In genomic region chr2:73984922-73985317, GRCh38 we compare ENCODE assay signal across 8 cellular contexts. TPM values are rescaled to one million over a fixed set of nuclear protein-coding genes. Genes with fewer than 3 reads are reported as not detected.
A peak's percentile ranks its signal among the peaks of the same experiment; 100 is the strongest.
DNase-seq lines count a peak whose midpoint lies in the region; ATAC-seq, FAIRE-seq and TF ChIP-seq lines count a peak whose summit lies in the region.

No MANE protein-coding gene starts in this region.

- FAIRE-seq in GM12891 (lab: Jason Lieb, UNC), result no peak

- TF ChIP-seq POLR2A in GM12891 (IDR thresholded peaks at IDR 0.05; ENCODE audit: low read depth, low read length), result no peak; the same call in 1 of the 2 replicates

- H3K4me3 ChIP-seq in right atrium auricular region, result peak overlapping the region; percentile 53 to 66

- no peak overlapping the region for H3K27ac ChIP-seq in right atrium auricular region

- H3K4me1 ChIP-seq in right atrium auricular region, result peaks cover 0 to 70% of the 10 kb centered on the region in 2 donors

- ATAC-seq in GM21576 (IDR thresholded peaks at IDR 0.05; ENCODE audit: unreplicated experiment), result peak; percentile 6

- H3K9me3 ChIP-seq in right atrium auricular region, result no peaks in the 10 kb centered on the region

- DNase-seq in GM12891 (ENCODE audit: insufficient read length, low spot score) (peak; percentile 53), NCI-H1930 (lab: John Stamatoyannopoulos, UW) (peak; percentile 27 to 40), right atrium auricular region (ENCODE audit: low spot score) (no peak), SHP77 treated with DMSO at 0.1 percent for 48 hours (lab: John Stamatoyannopoulos, UW) (no peak), DMS79 (lab: John Stamatoyannopoulos, UW) (no peak)
- DNase-seq in activated T-helper 9 cell treated with anti-CD3 and anti-CD28 coated beads, Interleukin-2, amount 50 U/mL, for 16 hours (ENCODE audit: low read depth), result peak; percentile 59
- DNase-seq in stimulated activated CD4-positive, alpha-beta T cell treated with anti-CD3 and anti-CD28 coated beads, Interleukin-1b, Interleukin-23, amount 100 ng/mL, for 24 hours (ENCODE audit: low read depth in 4 of 4, low spot score in 1 of 4), result peak in 3 of 4 experiments; percentile 54 to 57 (median 56)

- TF ChIP-seq CTCF in right atrium auricular region (IDR thresholded peaks at IDR 0.05), result no peak

- H3K36me3 ChIP-seq in right atrium auricular region, result no peaks in the 10 kb centered on the region

- H3K27me3 ChIP-seq in right atrium auricular region, result no peaks in the 10 kb centered on the region

TF ChIP-seq in GM12891, 5 proteins besides CTCF, POLR2A, EP300 and RAD21:
- TF ChIP-seq SPI1 (IDR thresholded peaks at IDR 0.05; ENCODE audit: low read depth, low read length) (no peak), TAF1 (IDR thresholded peaks at IDR 0.05; ENCODE audit: low read depth, low read length) (no peak), POLR2AphosphoS5 (IDR thresholded peaks at IDR 0.05; ENCODE audit: low read depth, low read length) (no peak), POU2F2 (IDR thresholded peaks at IDR 0.05; ENCODE audit: low read depth, low read length) (no peak), PAX5 (IDR thresholded peaks at IDR 0.05; ENCODE audit: insufficient read depth, low read length, severe bottlenecking) (no peak)

RNA-seq across cellular contexts. Expression of gene TET3, which starts 0.2 kb away (rescaled TPM):
- polyA plus RNA-seq in GM12891 (2012; ENCODE audit: low read depth, missing spikeins), result 9.6 TPM
- total RNA-seq in right atrium auricular region, result 1 to 10 TPM; 1.9 to 3.9 TPM

RNA-seq across cellular contexts. Expression of gene DGUOK, which starts 58.2 kb away (rescaled TPM):
- polyA plus RNA-seq in GM12891 (2012; ENCODE audit: low read depth, missing spikeins), result 110 TPM
- total RNA-seq in right atrium auricular region, result 10 to 100 TPM; 33.7 to 36.2 TPM

Comparison
In these comparisons a context has a peak if more than half of its experiments do, and no peak if none do; other contexts are left out.
1. DNase-seq: peak in GM12891 (single experiment), NCI-H1930 (2 of 2), activated T-helper 9 cell treated with anti-CD3 and anti-CD28 coated beads, Interleukin-2, amount 50 U/mL, for 16 hours (single experiment) and stimulated activated CD4-positive, alpha-beta T cell treated with anti-CD3 and anti-CD28 coated beads, Interleukin-1b, Interleukin-23, amount 100 ng/mL, for 24 hours (3 of 4); none in right atrium auricular region (single experiment), SHP77 treated with DMSO at 0.1 percent for 48 hours (single experiment) and DMS79 (single experiment).